Comparison of ENCODE assay signal across 22 cellular contexts in the genomic region with DNA sequence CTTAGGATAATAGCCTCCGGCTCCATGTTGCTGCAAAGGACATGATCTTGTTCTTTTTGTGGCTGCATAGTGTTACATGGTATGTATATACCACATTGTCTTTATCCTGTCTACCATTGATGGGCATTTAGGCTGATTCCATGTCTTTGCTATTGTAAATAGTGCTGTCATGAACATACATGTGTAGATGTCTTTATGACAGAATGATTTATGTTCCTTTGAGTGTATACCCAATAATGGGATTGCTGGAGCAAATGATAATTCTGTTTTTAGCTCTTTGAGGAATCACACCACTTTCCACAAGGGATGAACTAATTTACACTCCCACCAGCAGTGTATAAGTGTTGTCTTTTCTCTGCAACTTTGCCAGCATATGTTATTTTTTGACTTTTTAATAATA. TPM values are rescaled to one million over a fixed set of nuclear protein-coding genes. Genes with fewer than 3 reads are reported as not detected.
A peak's percentile ranks its signal among the peaks of the same experiment; 100 is the strongest.
DNase-seq lines count a peak whose midpoint lies in the region; ATAC-seq and TF ChIP-seq lines count a peak whose summit lies in the region.
"Had no signal": no experiment of that assay in that cellular context is flagged by ENCODE, and none has a peak within 500 bp of the region (broad histone marks: within the 10 kb centered on the region; RNA-seq: fewer than 3 reads in every experiment).

No MANE protein-coding gene starts in this region.

- H2AFZ ChIP-seq in Loucy (ENCODE audit: low read length): no peak overlapping the region

- H3K9me3 Mint-ChIP-seq in CD8-positive, alpha-beta memory T cell: no peaks in the 10 kb centered on the region
- H3K9me3 Mint-ChIP-seq in central memory CD8-positive, alpha-beta T cell: no peaks in the 10 kb centered on the region
- H3K9me3 Mint-ChIP-seq in neural crest cell: no peaks in the 10 kb centered on the region
- H3K9me3 Mint-ChIP-seq: activated naive CD4-positive, alpha-beta T cell treated with anti-CD3 and anti-CD28 coated beads, Interleukin-2, amount 50 U/mL, for 72 hours; CD4-positive, alpha-beta memory T cell; natural killer cell had no signal

- ATAC-seq in central memory CD8-positive, alpha-beta T cell (replicated peaks; ENCODE audit: extremely low read depth, poor library complexity, severe bottlenecking): no peak
- no peak for ATAC-seq in lower lobe of right lung
- ATAC-seq: activated naive CD4-positive, alpha-beta T cell treated with anti-CD3 and anti-CD28 coated beads, Interleukin-2, amount 50 U/mL, for 72 hours; heart right ventricle; natural killer cell; PC-3 had no signal

- H3K27ac ChIP-seq in CD8-positive, alpha-beta memory T cell (ENCODE audit: low read depth, low read length): no peak overlapping the region
- no peak overlapping the region for H3K27ac ChIP-seq in lower lobe of right lung
- H3K27ac ChIP-seq in Peyer's patch: no peak overlapping the region
- H3K27ac ChIP-seq: heart right ventricle had no signal

- DNase-seq in CD8-positive, alpha-beta memory T cell: no peak
- DNase-seq in central memory CD8-positive, alpha-beta T cell (ENCODE audit: low spot score in 2 of 2): no peak
- DNase-seq in neural crest cell (ENCODE audit: low read depth, low spot score) (no peak), 8988T (no peak), lower lobe of right lung (no peak), Peyer's patch (no peak)
- DNase-seq: activated CD4-positive, alpha-beta T cell treated with anti-CD3 and anti-CD28 coated beads for 48 hours; aorta; CD4-positive, alpha-beta memory T cell; central memory CD4-positive, alpha-beta T cell; erythroblast; foreskin fibroblast; heart right ventricle; midbrain; natural killer cell; NCI-H1105 treated with DMSO at 0.1 percent for 48 hours; NCI-H2171 treated with DMSO at 0.1 percent for 48 hours; NCI-H774; T-helper 1 cell had no signal

- no peaks in the 10 kb centered on the region for H3K9me2 ChIP-seq in Loucy (replicated peaks; ENCODE audit: low read depth, low read length)

- H3K27me3 ChIP-seq in CD8-positive, alpha-beta memory T cell (ENCODE audit: insufficient read depth, low read length, poor library complexity, severe bottlenecking): no peaks in the 10 kb centered on the region
- H3K27me3 ChIP-seq in Loucy (ENCODE audit: insufficient read depth, low read length, poor library complexity, severe bottlenecking) (no peaks in the 10 kb centered on the region), lower lobe of right lung (ENCODE audit: low read depth) (no peaks in the 10 kb centered on the region), Peyer's patch (no peaks in the 10 kb centered on the region)
- H3K27me3 ChIP-seq: heart right ventricle had no signal

- no peaks in the 10 kb centered on the region for H3K27me3 Mint-ChIP-seq in CD8-positive, alpha-beta memory T cell
- H3K27me3 Mint-ChIP-seq in central memory CD8-positive, alpha-beta T cell: no peaks in the 10 kb centered on the region
- no peaks in the 10 kb centered on the region for H3K27me3 Mint-ChIP-seq in neural crest cell (ENCODE audit: low read depth)
- H3K27me3 Mint-ChIP-seq: CD4-positive, alpha-beta memory T cell had no signal

- H3K4me1 ChIP-seq in CD8-positive, alpha-beta memory T cell (ENCODE audit: insufficient read depth, low read length): peaks cover 42% of the 10 kb centered on the region
- H3K4me1 ChIP-seq in Loucy (ENCODE audit: insufficient read depth, low read length, poor library complexity, severe bottlenecking): peaks cover 43% of the 10 kb centered on the region
- H3K4me1 ChIP-seq in lower lobe of right lung: peaks cover 38% of the 10 kb centered on the region
- peaks cover 0 to 41% (median 0%) of the 10 kb centered on the region in 4 donors for H3K4me1 ChIP-seq in Peyer's patch

- intact Hi-C loops in lower lobe of right lung (cut with DNase I): no loop called here

- peak overlapping the region in 3 of 8 donors; percentile 13 to 70 (median 54) for H3K27ac Mint-ChIP-seq in CD8-positive, alpha-beta memory T cell
- no peak overlapping the region for H3K27ac Mint-ChIP-seq in central memory CD8-positive, alpha-beta T cell (ENCODE audit: low read depth)
- H3K27ac Mint-ChIP-seq in neural crest cell (ENCODE audit: unreplicated experiment): no peak overlapping the region
- H3K27ac Mint-ChIP-seq: activated naive CD4-positive, alpha-beta T cell treated with anti-CD3 and anti-CD28 coated beads, Interleukin-2, amount 50 U/mL, for 72 hours had no signal

- H4K20me1 ChIP-seq in Loucy (ENCODE audit: insufficient read depth, low read length, poor library complexity, severe bottlenecking): peaks cover 35% of the 10 kb centered on the region

- H3K9me3 ChIP-seq in CD8-positive, alpha-beta memory T cell (ENCODE audit: low read length): no peaks in the 10 kb centered on the region
- no peaks in the 10 kb centered on the region for H3K9me3 ChIP-seq in Loucy (ENCODE audit: insufficient read depth, low read depth, low read length)
- no peaks in the 10 kb centered on the region for H3K9me3 ChIP-seq in lower lobe of right lung
- no peaks in the 10 kb centered on the region for H3K9me3 ChIP-seq in Peyer's patch
- H3K9me3 ChIP-seq: heart right ventricle had no signal

- no peaks in the 10 kb centered on the region for H3K36me3 ChIP-seq in CD8-positive, alpha-beta memory T cell (ENCODE audit: insufficient read depth, low read length)
- H3K36me3 ChIP-seq in Loucy (ENCODE audit: insufficient read depth, low read length) (no peaks in the 10 kb centered on the region), lower lobe of right lung (no peaks in the 10 kb centered on the region), Peyer's patch (no peaks in the 10 kb centered on the region)

- peaks cover 0 to 31% (median 8%) of the 10 kb centered on the region in 3 donors for H3K36me3 Mint-ChIP-seq in CD8-positive, alpha-beta memory T cell
- peaks cover 13% of the 10 kb centered on the region for H3K36me3 Mint-ChIP-seq in central memory CD8-positive, alpha-beta T cell (ENCODE audit: insufficient read depth)
- no peaks in the 10 kb centered on the region for H3K36me3 Mint-ChIP-seq in neural crest cell (ENCODE audit: low read depth)
- H3K36me3 Mint-ChIP-seq: natural killer cell had no signal

- POLR2A ChIA-PET in CD8-positive, alpha-beta memory T cell (lab: Charles Lee): no interaction called here

- CTCF ChIA-PET in CD8-positive, alpha-beta memory T cell (lab: Charles Lee): interaction anchor here (1.0 kb wide), 1 partner anchor 99 kb away, joined by 3 read pairs; no protein-coding TSS in a partner anchor

- no peak for TF ChIP-seq CTCF in Loucy (conservative IDR thresholded peaks at IDR 0.05; ENCODE audit: low read length)
- TF ChIP-seq CTCF in neural crest cell (conservative IDR thresholded peaks at IDR 0.05): no peak
- no peak for TF ChIP-seq CTCF in lower lobe of right lung (IDR thresholded peaks at IDR 0.05)
- TF ChIP-seq CTCF in Peyer's patch (IDR thresholded peaks at IDR 0.05): no peak

- peaks cover 65 to 77% (median 76%) of the 10 kb centered on the region in 3 donors for H3K4me1 Mint-ChIP-seq in CD8-positive, alpha-beta memory T cell
- H3K4me1 Mint-ChIP-seq in central memory CD8-positive, alpha-beta T cell: peaks cover 73% of the 10 kb centered on the region
- H3K4me1 Mint-ChIP-seq in neural crest cell: peaks cover 39% of the 10 kb centered on the region

- TF ChIP-seq POLR2A in Peyer's patch (IDR thresholded peaks at IDR 0.05): no peak

- no peaks in the 10 kb centered on the region for H3F3A ChIP-seq in Loucy (ENCODE audit: low read depth)

- H3K4me3 Mint-ChIP-seq in CD8-positive, alpha-beta memory T cell: peak overlapping the region in 4 of 7 donors; percentile 2 to 82 (median 43)
- H3K4me3 Mint-ChIP-seq in central memory CD8-positive, alpha-beta T cell: peak overlapping the region; percentile 1
- H3K4me3 Mint-ChIP-seq in neural crest cell: peak overlapping the region; percentile 54
- H3K4me3 Mint-ChIP-seq: natural killer cell had no signal

- H3K4me3 ChIP-seq in CD8-positive, alpha-beta memory T cell (ENCODE audit: low read length): no peak overlapping the region
- peak overlapping the region; percentile 80 for H3K4me3 ChIP-seq in Loucy (ENCODE audit: low read length, poor library complexity, severe bottlenecking)
- no peak overlapping the region for H3K4me3 ChIP-seq in lower lobe of right lung
- H3K4me3 ChIP-seq in Peyer's patch: no peak overlapping the region
- H3K4me3 ChIP-seq: heart right ventricle had no signal

- peak overlapping the region; percentile 78 for H3K4me2 ChIP-seq in Loucy (ENCODE audit: low read depth, low read length, poor library complexity, severe bottlenecking)

- peaks cover 50% of the 10 kb centered on the region for H3K79me2 ChIP-seq in Loucy (ENCODE audit: insufficient read depth, low read length)

- H3K9ac ChIP-seq in Loucy (ENCODE audit: low read depth, low read length, poor library complexity, severe bottlenecking): peak overlapping the region; percentile 3

RNA-seq across cellular contexts. Expression of a gene that starts 4.6 kb away (rescaled TPM):
- total RNA-seq in CD8-positive, alpha-beta memory T cell: 1 to 10 TPM; 5.6 to 6.2 TPM
- polyA plus RNA-seq in CD8-positive, alpha-beta memory T cell: 8.4 TPM
- total RNA-seq in neural crest cell (6.5 and 7.0 TPM in 2 replicates), lower lobe of right lung (11.1 TPM), Peyer's patch (1 to 10 TPM; 5.3 to 8.3 (median 6.6) TPM)

Comparison
In these comparisons a context has a peak if more than half of its experiments do, and no peak if none do; other contexts are left out.
1. H3K4me3 Mint-ChIP-seq: peak in every context shown above with its lines; median percentile 54 in neural crest cell; 43 in CD8-positive, alpha-beta memory T cell; 1 in central memory CD8-positive, alpha-beta T cell.